In genomic region chr1:61517345-61517744, GRCh38 we compare ENCODE assay signal across 32 cellular contexts.
"Had no signal": no experiment of that assay in that cellular context is flagged by ENCODE, and none has a peak within 500 bp of the region (broad histone marks: within the 10 kb centered on the region; RNA-seq: fewer than 3 reads in every experiment).

No MANE protein-coding gene starts in this region.

- DNase-seq: activated CD4-positive, alpha-beta memory T cell treated with anti-CD3 and anti-CD28 coated beads, Interleukin-2, amount 10 ng/mL, durations not matched to agents 7 days and 5 days; activated CD4-positive, alpha-beta T cell treated with anti-CD3 and anti-CD28 coated beads for 1 hour; activated CD4-positive, alpha-beta T cell treated with anti-CD3 and anti-CD28 coated beads for 4 hours; activated CD4-positive, alpha-beta T cell treated with anti-CD3 and anti-CD28 coated beads, Interleukin-2, amount 10 ng/mL, durations not matched to agents 7 days and 5 days; activated CD4-positive, alpha-beta T cell treated with anti-CD3 and anti-CD28 coated beads, Interleukin-2, amount 50 U/mL, for 4 hours; activated CD8-positive, alpha-beta memory T cell treated with anti-CD3 and anti-CD28 coated beads, Interleukin-2, amount 50 U/mL, for 48 hours; activated effector memory CD4-positive, alpha-beta T cell treated with Interleukin-2 at 50 U/mL for 16 hours; activated gamma-delta T cell treated with Interleukin-2 at 50 U/mL for 16 hours; activated naive CD4-positive, alpha-beta T cell treated with anti-CD3 and anti-CD28 coated beads, Interleukin-2, amount 50 U/mL, for 16 hours; activated naive CD4-positive, alpha-beta T cell treated with Interleukin-2 at 50 U/mL for 16 hours; activated T-cell treated with anti-CD3 and anti-CD28 coated beads for 4 hours; activated T-cell treated with anti-CD3 and anti-CD28 coated beads, Interleukin-2, amount 50 U/mL, for 24 hours; amniotic stem cell; anterior cingulate cortex; brain microvascular endothelial cell; caudate nucleus; cortex of kidney; dermis blood vessel endothelial cell; effector CD4-positive, alpha-beta T cell; effector memory CD8-positive, alpha-beta T cell; erythroblast; foreskin keratinocyte; gastrocnemius medialis; glutamatergic neuron; heart left ventricle; T-helper 1 cell; T-helper 2 cell had no signal

- H3K36me3 ChIP-seq: brain microvascular endothelial cell, esophagus muscularis mucosa, gastrocnemius medialis, heart left ventricle had no signal

- H3K4me3 ChIP-seq: esophagus muscularis mucosa, gastrocnemius medialis, heart left ventricle had no signal

- H3K4me1 Mint-ChIP-seq: activated CD4-positive, alpha-beta memory T cell treated with anti-CD3 and anti-CD28 coated beads, Interleukin-2, amount 10 ng/mL, durations not matched to agents 7 days and 5 days; activated CD4-positive, alpha-beta T cell treated with anti-CD3 and anti-CD28 coated beads, Interleukin-2, amount 10 ng/mL, durations not matched to agents 7 days and 5 days; activated T-helper 17 cell treated with anti-CD3 and anti-CD28 coated beads, Interleukin-2, amount 50 U/mL, for 72 hours had no signal

- ATAC-seq: activated T-helper 17 cell treated with anti-CD3 and anti-CD28 coated beads, Interleukin-2, amount 50 U/mL, for 72 hours; effector memory CD8-positive, alpha-beta T cell; foreskin keratinocyte; gastrocnemius medialis; heart left ventricle had no signal

- H3K9me3 ChIP-seq: esophagus muscularis mucosa, gastrocnemius medialis had no signal

- FAIRE-seq: astrocyte, colon had no signal

- H3K4me1 ChIP-seq: esophagus muscularis mucosa, gastrocnemius medialis had no signal

- H3K4me3 Mint-ChIP-seq: activated CD4-positive, alpha-beta memory T cell treated with anti-CD3 and anti-CD28 coated beads, Interleukin-2, amount 10 ng/mL, durations not matched to agents 7 days and 5 days; activated CD4-positive, alpha-beta T cell treated with anti-CD3 and anti-CD28 coated beads, Interleukin-2, amount 10 ng/mL, durations not matched to agents 7 days and 5 days; activated naive CD8-positive, alpha-beta T cell; activated T-cell treated with anti-CD3 and anti-CD28 coated beads, Interleukin-2, amount 50 U/mL, for 24 hours; activated T-helper 17 cell treated with anti-CD3 and anti-CD28 coated beads, Interleukin-2, amount 50 U/mL, for 72 hours; effector memory CD8-positive, alpha-beta T cell had no signal

- H3K27me3 Mint-ChIP-seq: activated naive CD8-positive, alpha-beta T cell; activated T-cell treated with anti-CD3 and anti-CD28 coated beads, Interleukin-2, amount 50 U/mL, for 24 hours had no signal

- H3K27ac Mint-ChIP-seq: activated CD4-positive, alpha-beta memory T cell treated with anti-CD3 and anti-CD28 coated beads, Interleukin-2, amount 10 ng/mL, durations not matched to agents 7 days and 5 days; activated CD4-positive, alpha-beta T cell treated with anti-CD3 and anti-CD28 coated beads, Interleukin-2, amount 10 ng/mL, durations not matched to agents 7 days and 5 days; activated naive CD8-positive, alpha-beta T cell; activated T-cell treated with anti-CD3 and anti-CD28 coated beads, Interleukin-2, amount 50 U/mL, for 24 hours; activated T-helper 17 cell treated with anti-CD3 and anti-CD28 coated beads, Interleukin-2, amount 50 U/mL, for 72 hours; effector memory CD8-positive, alpha-beta T cell had no signal

- H3K36me3 Mint-ChIP-seq: activated naive CD8-positive, alpha-beta T cell had no signal

- H3K9me3 Mint-ChIP-seq: activated CD4-positive, alpha-beta memory T cell treated with anti-CD3 and anti-CD28 coated beads, Interleukin-2, amount 10 ng/mL, durations not matched to agents 7 days and 5 days; activated CD4-positive, alpha-beta T cell treated with anti-CD3 and anti-CD28 coated beads, Interleukin-2, amount 10 ng/mL, durations not matched to agents 7 days and 5 days; activated T-cell treated with anti-CD3 and anti-CD28 coated beads, Interleukin-2, amount 50 U/mL, for 24 hours; activated T-helper 17 cell treated with anti-CD3 and anti-CD28 coated beads, Interleukin-2, amount 50 U/mL, for 72 hours; effector memory CD8-positive, alpha-beta T cell had no signal

- H3K27me3 ChIP-seq: brain microvascular endothelial cell, esophagus muscularis mucosa, foreskin keratinocyte, gastrocnemius medialis, heart left ventricle had no signal

- H3K27ac ChIP-seq: brain microvascular endothelial cell, esophagus muscularis mucosa, foreskin keratinocyte, gastrocnemius medialis, heart left ventricle had no signal
